ENCODE assay signal across 8 cellular contexts in genomic region chr6:170552765-170553685, GRCh38. TPM values are rescaled to one million over a fixed set of nuclear protein-coding genes. Genes with fewer than 3 reads are reported as not detected.
DNase-seq lines count a peak whose midpoint lies in the region; ATAC-seq, FAIRE-seq and TF ChIP-seq lines count a peak whose summit lies in the region.

TSS of gene PSMB1 (minus strand) at chr6:170553307. CDS start at chr6:170553242, 65 bp downstream.

- peak within 1 kb of the TSS; percentile 88 to 97 (median 94) for H3K27ac ChIP-seq in heart right ventricle
- peak within 1 kb of the TSS; percentile 94 to 97 (median 94) for H3K27ac ChIP-seq in upper lobe of left lung

- no peaks in the 10 kb centered on the region for H3K27me3 ChIP-seq in heart right ventricle
- H3K27me3 ChIP-seq in upper lobe of left lung = no peaks in the 10 kb centered on the region

- H3K36me3 ChIP-seq in heart right ventricle (peaks cover 0 to 42% (median 8%) of the 10 kb centered on the region in 9 donors), upper lobe of left lung (peaks cover 0 to 22% (median 9%) of the 10 kb centered on the region in 4 donors)

- ATAC-seq in HG02798 (IDR thresholded peaks at IDR 0.05; ENCODE audit: poor library complexity, unreplicated experiment) (peak; percentile 63), T-cell (replicated peaks in 1 of 4) (peak; percentile 32 to 41 (median 37)), heart right ventricle (peak; percentile 85 to 96 (median 92)), upper lobe of left lung (ENCODE audit: low FRiP score in 2 of 2) (peak; percentile 94 to 95)

- TF ChIP-seq POLR2A in GM12891 (IDR thresholded peaks at IDR 0.05; ENCODE audit: low read depth, low read length) = peak; percentile 96
- TF ChIP-seq POLR2A in upper lobe of left lung (IDR thresholded peaks at IDR 0.05) = peak; percentile 88 to 95 (median 92)

- H3K9me3 ChIP-seq in heart right ventricle (no peaks in the 10 kb centered on the region), upper lobe of left lung (no peaks in the 10 kb centered on the region)

- H3K4me3 ChIP-seq in heart right ventricle = peak within 1 kb of the TSS; percentile 73 to 94 (median 88)
- peak within 1 kb of the TSS; percentile 75 to 97 (median 84) for H3K4me3 ChIP-seq in upper lobe of left lung

- TF ChIP-seq CTCF in heart right ventricle (IDR thresholded peaks at IDR 0.05) = no peak
- TF ChIP-seq CTCF in upper lobe of left lung (IDR thresholded peaks at IDR 0.05) = peak in 1 of 6 experiments; percentile 11

- no peaks in the 10 kb centered on the region for H3K27me3 Mint-ChIP-seq in T-cell

- FAIRE-seq in GM12891 (lab: Jason Lieb, UNC) = peak; percentile 95

- H3K27ac Mint-ChIP-seq in T-cell = no peak within 1 kb of the TSS

- intact Hi-C loops in heart right ventricle (cut with DNase I) = loop anchor here in 5 of 10 donors (5.0 to 10.0 kb wide), 3 partner anchors 798 to 1338 kb away; partner anchors contain the start of genes DYNLT2 (in 5 of the 5) and ERMARD (in 5 of the 5)
- intact Hi-C loops in posterior cingulate gyrus (cut with DNase I) = no loop called here

- WGBS in heart right ventricle, 2 donors = 0% methylated on average over 46 of the region's 46 CpGs
- 0 to 1% methylated on average over 33 to 46 of the region's 46 CpGs for WGBS in upper lobe of left lung, 2 donors

- H3K4me1 ChIP-seq in heart right ventricle (peaks cover 8 to 64% (median 58%) of the 10 kb centered on the region in 9 donors), upper lobe of left lung (peaks cover 38 to 55% (median 51%) of the 10 kb centered on the region in 4 donors)

- DNase-seq in GM12891 (ENCODE audit: insufficient read length, low spot score) (peak; percentile 38), NCI-H1436 (lab: John Stamatoyannopoulos, UW) (peak; percentile 82), T-cell (peak; percentile 53 to 84 (median 71)), amniotic epithelial cell (ENCODE audit: low read depth) (peak; percentile 94), heart right ventricle (peak; percentile 92 to 96), posterior cingulate gyrus (peak; percentile 95 to 100 (median 98)), upper lobe of left lung (peak; percentile 86 to 97)

- H3K9me3 Mint-ChIP-seq in T-cell = no peaks in the 10 kb centered on the region

- peak in 1 of 4 donors; percentile 68 for TF ChIP-seq EP300 in upper lobe of left lung (IDR thresholded peaks at IDR 0.05)

- H3K4me3 Mint-ChIP-seq in T-cell = no peak within 1 kb of the TSS

- H3K36me3 Mint-ChIP-seq in T-cell = peaks cover 25% of the 10 kb centered on the region

- peaks cover 12 to 43% (median 41%) of the 10 kb centered on the region in 3 donors for H3K4me1 Mint-ChIP-seq in T-cell

- CTCF ChIA-PET in T-cell (lab: Charles Lee) = interaction anchor here (0.6 to 2.9 kb wide), 8 partner anchors 12 to 852 kb away, joined by 3 to 22 read pairs (median 3); partner anchors contain the start of genes C6orf120 (in 1 of the 2), PDCD2 (in 1 of the 2) and WDR27 (in 1 of the 2)

- POLR2A ChIA-PET in T-cell (lab: Charles Lee) = interaction anchor here (0.7 to 1.6 kb wide), 6 partner anchors 25 to 800 kb away, joined by 3 to 9 read pairs (median 4); partner anchors contain the start of gene PDCD2 (in 2 of the 2)

TF ChIP-seq in GM12891, 5 proteins besides CTCF, POLR2A, EP300 and RAD21:
- TF ChIP-seq POU2F2 (IDR thresholded peaks at IDR 0.05; ENCODE audit: low read depth, low read length) (peak; percentile 74; the same call in 1 of the 2 replicates), SPI1 (IDR thresholded peaks at IDR 0.05; ENCODE audit: low read depth, low read length) (no peak), POLR2AphosphoS5 (IDR thresholded peaks at IDR 0.05; ENCODE audit: low read depth, low read length) (peak; percentile 98), PAX5 (IDR thresholded peaks at IDR 0.05; ENCODE audit: insufficient read depth, low read length, severe bottlenecking) (no peak), TAF1 (IDR thresholded peaks at IDR 0.05; ENCODE audit: low read depth, low read length) (peak; percentile 90)

RNA-seq across cellular contexts. Expression of gene PSMB1, which starts in this region (rescaled TPM):
- 295 TPM for polyA plus RNA-seq in GM12891 (2012; ENCODE audit: low read depth, missing spikeins)
- total RNA-seq in T-cell = 100 to 1,000 TPM in 1 of 5 donors, 10 to 100 TPM in 4; 85.6 to 106 (median 94.6) TPM
- 100 to 1,000 TPM; 117 to 173 (median 137) TPM for total RNA-seq in heart right ventricle
- 100 to 1,000 TPM; 226 to 309 TPM for polyA plus RNA-seq in heart right ventricle
- total RNA-seq in upper lobe of left lung = 100 to 1,000 TPM in 4 of 6 donors, 10 to 100 TPM in 2; 63.9 to 203 (median 124) TPM

Comparison
In these comparisons a context has a peak if more than half of its experiments do, and no peak if none do; other contexts are left out.
1. Peak in every context shown above with its lines: DNase-seq, ATAC-seq, H3K4me3 ChIP-seq and H3K27ac ChIP-seq.
2. DNase-seq: peak in every context shown above with its lines; median percentile 98 in posterior cingulate gyrus; 94 in amniotic epithelial cell; 94 in heart right ventricle; 92 in upper lobe of left lung; 82 in NCI-H1436; 71 in T-cell; 38 in GM12891.
3. ATAC-seq: peak in every context shown above with its lines; median percentile 94 in upper lobe of left lung; 92 in heart right ventricle; 63 in HG02798; 37 in T-cell.